10 cellular contexts compared by ENCODE assay signal in genomic region chr1:56688522-56689026, GRCh38. TPM values are rescaled to one million over a fixed set of nuclear protein-coding genes. Genes with fewer than 3 reads are reported as not detected.
A peak's percentile ranks its signal among the peaks of the same experiment; 100 is the strongest.
DNase-seq lines count a peak whose midpoint lies in the region; ATAC-seq lines count a peak whose summit lies in the region.
"Had no signal": no experiment of that assay in that cellular context is flagged by ENCODE, and none has a peak within 500 bp of the region (broad histone marks: within the 10 kb centered on the region; RNA-seq: fewer than 3 reads in every experiment).

No MANE protein-coding gene starts in this region.

- no peaks in the 10 kb centered on the region for H3K36me3 Mint-ChIP-seq in activated T-cell treated with anti-CD3 and anti-CD28 coated beads, Interleukin-2, amount 50 U/mL, for 72 hours (ENCODE audit: insufficient read depth in 2 of 2)
- no peaks in the 10 kb centered on the region for H3K36me3 Mint-ChIP-seq in activated T-helper 1 cell treated with anti-CD3 and anti-CD28 coated beads, Interleukin-12 subunit alpha, Interleukin-12 subunit beta, Interleukin-2, Interleukin-4 antibody, amounts not matched to agents 30 ng/mL and 10 ng/mL and 1 ng/mL, durations not matched to agents 14 hours and 24 hours and 36 hours (ENCODE audit: low read depth)

- H3K4me3 Mint-ChIP-seq in activated T-cell treated with anti-CD3 and anti-CD28 coated beads, Interleukin-2, amount 50 U/mL, for 72 hours = no peak overlapping the region
- no peak overlapping the region for H3K4me3 Mint-ChIP-seq in activated T-helper 1 cell treated with anti-CD3 and anti-CD28 coated beads, Interleukin-12 subunit alpha, Interleukin-12 subunit beta, Interleukin-2, Interleukin-4 antibody, amounts not matched to agents 30 ng/mL and 10 ng/mL and 1 ng/mL, durations not matched to agents 14 hours and 24 hours and 36 hours

- no peaks in the 10 kb centered on the region for H3K9me3 Mint-ChIP-seq in activated T-cell treated with anti-CD3 and anti-CD28 coated beads, Interleukin-2, amount 50 U/mL, for 72 hours
- no peaks in the 10 kb centered on the region for H3K9me3 Mint-ChIP-seq in activated T-helper 1 cell treated with anti-CD3 and anti-CD28 coated beads, Interleukin-12 subunit alpha, Interleukin-12 subunit beta, Interleukin-2, Interleukin-4 antibody, amounts not matched to agents 30 ng/mL and 10 ng/mL and 1 ng/mL, durations not matched to agents 14 hours and 24 hours and 36 hours

- no peaks in the 10 kb centered on the region for H3K27me3 Mint-ChIP-seq in activated T-cell treated with anti-CD3 and anti-CD28 coated beads, Interleukin-2, amount 50 U/mL, for 72 hours (ENCODE audit: low read depth)
- H3K27me3 Mint-ChIP-seq in activated T-helper 1 cell treated with anti-CD3 and anti-CD28 coated beads, Interleukin-12 subunit alpha, Interleukin-12 subunit beta, Interleukin-2, Interleukin-4 antibody, amounts not matched to agents 30 ng/mL and 10 ng/mL and 1 ng/mL, durations not matched to agents 14 hours and 24 hours and 36 hours (ENCODE audit: insufficient read depth) = peaks cover under 1% of the 10 kb centered on the region

- DNase-seq in activated T-cell treated with anti-CD3 and anti-CD28 coated beads, Interleukin-2, amount 50 U/mL, for 72 hours = peak; percentile 6 to 14
- DNase-seq in activated T-cell treated with anti-CD3 and anti-CD28 coated beads, Interleukin-2, amount 50 U/mL, for 1 hour = no peak
- peak; percentile 9 for DNase-seq in HuH-7 (ENCODE audit: low spot score)
- peak; percentile 77 for DNase-seq in epithelial cell of prostate (ENCODE audit: low read depth, low spot score)
- DNase-seq in stromal cell of bone marrow (ENCODE audit: low read depth) = peak; percentile 8
- no peak for DNase-seq in DMS 273 treated with DMSO at 0.1 percent for 48 hours (lab: John Stamatoyannopoulos, UW)
- no peak for DNase-seq in NCI-H82 treated with DMSO at 0.1 percent for 48 hours (lab: John Stamatoyannopoulos, UW; ENCODE audit: unreplicated experiment)
- DNase-seq in activated T-helper 1 cell treated with anti-CD3 and anti-CD28 coated beads, Interleukin-12 subunit alpha, Interleukin-12 subunit beta, Interleukin-2, Interleukin-4 antibody, amounts not matched to agents 30 ng/mL and 10 ng/mL and 1 ng/mL, durations not matched to agents 14 hours and 24 hours and 36 hours (ENCODE audit: low spot score) = no peak
- DNase-seq: NCI-H1694 had no signal

- H3K27ac ChIP-seq in epithelial cell of prostate = peak overlapping the region; percentile 46
- H3K27ac ChIP-seq: BLaER1 treated with 17β-estradiol and CSF1 and Interleukin-3, amounts not matched to agents 10 nM and 100 nM had no signal

- ATAC-seq in activated T-cell treated with anti-CD3 and anti-CD28 coated beads, Interleukin-2, amount 50 U/mL, for 72 hours (replicated peaks in 1 of 2) = peak; percentile 100

- intact Hi-C loops in activated T-helper 1 cell treated with anti-CD3 and anti-CD28 coated beads, Interleukin-12 subunit alpha, Interleukin-12 subunit beta, Interleukin-2, Interleukin-4 antibody, amounts not matched to agents 30 ng/mL and 10 ng/mL and 1 ng/mL, durations not matched to agents 14 hours and 24 hours and 36 hours (cut with micrococcal nuclease) = no loop called here

- H3K4me1 Mint-ChIP-seq in activated T-cell treated with anti-CD3 and anti-CD28 coated beads, Interleukin-2, amount 50 U/mL, for 72 hours (ENCODE audit: low read depth) = no peaks in the 10 kb centered on the region
- no peaks in the 10 kb centered on the region for H3K4me1 Mint-ChIP-seq in activated T-helper 1 cell treated with anti-CD3 and anti-CD28 coated beads, Interleukin-12 subunit alpha, Interleukin-12 subunit beta, Interleukin-2, Interleukin-4 antibody, amounts not matched to agents 30 ng/mL and 10 ng/mL and 1 ng/mL, durations not matched to agents 14 hours and 24 hours and 36 hours (ENCODE audit: low read depth)

- no peak overlapping the region for H3K27ac Mint-ChIP-seq in activated T-cell treated with anti-CD3 and anti-CD28 coated beads, Interleukin-2, amount 50 U/mL, for 72 hours
- H3K27ac Mint-ChIP-seq in activated T-helper 1 cell treated with anti-CD3 and anti-CD28 coated beads, Interleukin-12 subunit alpha, Interleukin-12 subunit beta, Interleukin-2, Interleukin-4 antibody, amounts not matched to agents 30 ng/mL and 10 ng/mL and 1 ng/mL, durations not matched to agents 14 hours and 24 hours and 36 hours = no peak overlapping the region

RNA-seq across cellular contexts. Expression of gene PRKAA2, which starts 43.5 kb away (rescaled TPM):
- total RNA-seq in activated T-cell treated with anti-CD3 and anti-CD28 coated beads, Interleukin-2, amount 50 U/mL, for 72 hours = not detected
- total RNA-seq in activated T-helper 1 cell treated with anti-CD3 and anti-CD28 coated beads, Interleukin-12 subunit alpha, Interleukin-12 subunit beta, Interleukin-2, Interleukin-4 antibody, amounts not matched to agents 30 ng/mL and 10 ng/mL and 1 ng/mL, durations not matched to agents 14 hours and 24 hours and 36 hours = not detected in 2 replicates

Comparison
In these comparisons a context has a peak if more than half of its experiments do, and no peak if none do; other contexts are left out.
1. DNase-seq: peak in activated T-cell treated with anti-CD3 and anti-CD28 coated beads, Interleukin-2, amount 50 U/mL, for 72 hours (2 of 2), HuH-7 (single experiment), epithelial cell of prostate (single experiment) and stromal cell of bone marrow (single experiment); none in activated T-cell treated with anti-CD3 and anti-CD28 coated beads, Interleukin-2, amount 50 U/mL, for 1 hour (single experiment), DMS 273 treated with DMSO at 0.1 percent for 48 hours (single experiment), NCI-H82 treated with DMSO at 0.1 percent for 48 hours (single experiment) and activated T-helper 1 cell treated with anti-CD3 and anti-CD28 coated beads, Interleukin-12 subunit alpha, Interleukin-12 subunit beta, Interleukin-2, Interleukin-4 antibody, amounts not matched to agents 30 ng/mL and 10 ng/mL and 1 ng/mL, durations not matched to agents 14 hours and 24 hours and 36 hours (single experiment).